In the genomic region with DNA sequence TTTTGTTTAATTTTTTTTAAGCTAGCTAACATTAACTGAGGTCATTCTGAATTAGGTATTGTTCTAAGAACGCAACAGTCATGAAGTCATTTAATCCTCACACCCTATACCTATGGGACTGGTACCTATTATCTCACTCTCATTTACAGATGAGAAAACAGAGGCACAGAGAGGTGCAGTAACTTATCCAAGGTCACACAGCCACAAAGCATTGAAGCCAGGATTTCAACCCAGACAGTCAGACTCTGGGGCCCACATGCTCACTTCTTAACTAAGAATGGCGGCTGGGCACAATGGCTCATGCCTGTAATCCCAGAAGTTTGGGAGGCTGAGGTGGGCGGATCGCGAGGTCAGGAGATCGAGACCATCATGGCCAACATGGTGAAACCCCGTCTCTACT, we compare ENCODE assay signal across 16 cellular contexts. TPM values are rescaled to one million over a fixed set of nuclear protein-coding genes. Genes with fewer than 3 reads are reported as not detected.
DNase-seq lines count a peak whose midpoint lies in the region; ATAC-seq, FAIRE-seq and TF ChIP-seq lines count a peak whose summit lies in the region.
"Had no signal": no experiment of that assay in that cellular context is flagged by ENCODE, and none has a peak within 500 bp of the region (broad histone marks: within the 10 kb centered on the region; RNA-seq: fewer than 3 reads in every experiment).

No MANE protein-coding gene starts in this region.

- intact Hi-C loops in HepG2 (cut with micrococcal nuclease; ENCODE audit: unreplicated experiment): no loop called here
- intact Hi-C loops in right lobe of liver (cut with DNase I): loop anchor here in 1 of 2 donors (10.0 kb wide), 1 partner anchor 133 kb away; no protein-coding TSS in a partner anchor
- intact Hi-C loops in CD14-positive monocyte (cut with micrococcal nuclease): no loop called here

- H3K27me3 ChIP-seq in HepG2 (ENCODE audit: control insufficient read depth in 1 of 2, insufficient read depth in 2 of 2, low read length in 2 of 2) (no peaks in the 10 kb centered on the region), right lobe of liver (no peaks in the 10 kb centered on the region), WERI-Rb-1 (ENCODE audit: insufficient read depth, low read depth, severe bottlenecking) (no peaks in the 10 kb centered on the region), parathyroid adenoma (ENCODE audit: control insufficient read depth, insufficient read depth, low read length) (no peaks in the 10 kb centered on the region)

- H3K4me1 ChIP-seq in HepG2 (ENCODE audit: insufficient read depth, low read length) (no peaks in the 10 kb centered on the region), right lobe of liver (peaks cover 0 to 6% (median 0%) of the 10 kb centered on the region in 4 donors), parathyroid adenoma (peaks cover 37% of the 10 kb centered on the region)

- CTCF ChIA-PET in HepG2 (lab: Yijun Ruan, JAX; ENCODE audit: low intra/inter-chr PET ratio, low total read pairs): no interaction called here

- H3K9me3 Mint-ChIP-seq in CD14-positive monocyte: peaks cover 0 to 6% (median 2%) of the 10 kb centered on the region in 7 donors
- H3K9me3 Mint-ChIP-seq: CD4-positive, CD25-positive, alpha-beta regulatory T cell had no signal

- no peak for TF ChIP-seq POLR2A in HepG2 (IDR thresholded peaks at IDR 0.05; ENCODE audit: insufficient read depth in 1 of 2, low read depth in 2 of 2, low read length in 2 of 2)
- no peak for TF ChIP-seq POLR2A in right lobe of liver (IDR thresholded peaks at IDR 0.05)

- TF ChIP-seq EP300 in HepG2 (IDR thresholded peaks at IDR 0.05; ENCODE audit: low read depth in 2 of 2, low read length in 2 of 2) (no peak), HepG2 (CRISPR knock-in tag; IDR thresholded peaks at IDR 0.05; ENCODE audit: borderline replicate concordance) (no peak)

- H3K4me3 Mint-ChIP-seq in CD14-positive monocyte: no peak overlapping the region
- H3K4me3 Mint-ChIP-seq: CD4-positive, CD25-positive, alpha-beta regulatory T cell had no signal

- no peaks in the 10 kb centered on the region for H3K36me3 Mint-ChIP-seq in CD14-positive monocyte
- H3K36me3 Mint-ChIP-seq: CD4-positive, CD25-positive, alpha-beta regulatory T cell had no signal

- in situ Hi-C loops in HepG2 (cut with HindIII; ENCODE audit: extremely low pct_ligation_motif_present, low pct_unique_long_range_greater_than_20kb): no loop called here

- POLR2A ChIA-PET in HepG2 (lab: Yijun Ruan, JAX): no interaction called here

- no peak for TF ChIP-seq RAD21 in HepG2 (CRISPR knock-in tag; IDR thresholded peaks at IDR 0.05)

- TF ChIP-seq CTCF in HepG2 (CRISPR knock-in tag; IDR thresholded peaks at IDR 0.05): no peak
- no peak for TF ChIP-seq CTCF in right lobe of liver (IDR thresholded peaks at IDR 0.05)
- no peak for TF ChIP-seq CTCF in CD14-positive monocyte (IDR thresholded peaks at IDR 0.05)
- no peak for TF ChIP-seq CTCF in WERI-Rb-1 (IDR thresholded peaks at IDR 0.05; ENCODE audit: low read depth, low read length)
- no peak for TF ChIP-seq CTCF in parathyroid adenoma (IDR thresholded peaks at IDR 0.05)

- H3K79me2 ChIP-seq in HepG2 (ENCODE audit: insufficient read depth, low read length) (no peaks in the 10 kb centered on the region), parathyroid adenoma (no peaks in the 10 kb centered on the region)

- H3K4me2 ChIP-seq in HepG2 (ENCODE audit: low read depth, low read length) (no peak overlapping the region), parathyroid adenoma (ENCODE audit: low read length) (no peak overlapping the region)

- no peak overlapping the region for H2AFZ ChIP-seq in HepG2 (ENCODE audit: low read length)
- no peak overlapping the region for H2AFZ ChIP-seq in parathyroid adenoma

- no peak overlapping the region for H3K27ac ChIP-seq in HepG2 (ENCODE audit: extremely low read length, insufficient read depth, low read length)
- no peak overlapping the region for H3K27ac ChIP-seq in right lobe of liver
- peak overlapping the region; percentile 33; the same call in 1 of the 2 replicates for H3K27ac ChIP-seq in WERI-Rb-1
- peak overlapping the region; percentile 90 for H3K27ac ChIP-seq in parathyroid adenoma

- DNase-seq in HepG2 (ENCODE audit: low spot score) (no peak), right lobe of liver (no peak), CD14-positive monocyte (ENCODE audit: low spot score) (no peak), WERI-Rb-1 (no peak), NCI-H1694 treated with DMSO at 0.1 percent for 48 hours (lab: John Stamatoyannopoulos, UW) (no peak), COLO829 (ENCODE audit: low spot score) (no peak)
- DNase-seq: CD4-positive, CD25-positive, alpha-beta regulatory T cell; DMS79; HCEC 1CT had no signal

- no TSS peak for BruUV-seq in HepG2 (replicated peaks; lab: Mats Ljungman, UMichigan)

- H3K27ac Mint-ChIP-seq in CD14-positive monocyte: peak overlapping the region; percentile 89 to 95 (median 94)

- peaks cover 40% of the 10 kb centered on the region for H3K4me1 Mint-ChIP-seq in CD14-positive monocyte
- H3K4me1 Mint-ChIP-seq: CD4-positive, CD25-positive, alpha-beta regulatory T cell had no signal

- H3K4me3 ChIP-seq in HepG2 (replicated peaks in 1 of 3; ENCODE audit: insufficient read depth in 1 of 3, low read depth in 2 of 3, low read length in 3 of 3) (no peak overlapping the region), right lobe of liver (no peak overlapping the region), WERI-Rb-1 (ENCODE audit: low read depth, low read length) (no peak overlapping the region), parathyroid adenoma (ENCODE audit: low read depth, low read length) (no peak overlapping the region)
- H3K4me3 ChIP-seq: GM12878 had no signal

- H3K36me3 ChIP-seq in HepG2 (replicated peaks in 1 of 2; ENCODE audit: control insufficient read depth in 1 of 2, insufficient read depth in 2 of 2, low read length in 2 of 2): no peaks in the 10 kb centered on the region
- no peaks in the 10 kb centered on the region for H3K36me3 ChIP-seq in right lobe of liver
- H3K36me3 ChIP-seq in WERI-Rb-1: no peaks in the 10 kb centered on the region
- H3K36me3 ChIP-seq in parathyroid adenoma (ENCODE audit: control insufficient read depth, insufficient read depth, low read length): no peaks in the 10 kb centered on the region

- H3K9me3 ChIP-seq in HepG2 (ENCODE audit: low read length): no peaks in the 10 kb centered on the region
- H3K9me3 ChIP-seq in right lobe of liver: no peaks in the 10 kb centered on the region
- H3K9me3 ChIP-seq in WERI-Rb-1 (ENCODE audit: severe bottlenecking): no peaks in the 10 kb centered on the region
- no peaks in the 10 kb centered on the region for H3K9me3 ChIP-seq in parathyroid adenoma (ENCODE audit: control insufficient read depth, low read length)

- WGBS in HepG2 (ENCODE audit: low lambda C conversion rate): 58% methylated on average over 7 of the region's 7 CpGs
- 53% methylated on average over 4 of the region's 7 CpGs for WGBS in right lobe of liver (ENCODE audit: insufficient coverage, low coverage, low lambda C conversion rate, missing lambda C conversion rate)

- ATAC-seq in HepG2 (no peak), right lobe of liver (no peak), HG03095 (IDR thresholded peaks at IDR 0.05; ENCODE audit: unreplicated experiment) (no peak)
- ATAC-seq: GM12878 had no signal

- no peaks in the 10 kb centered on the region for H4K20me1 ChIP-seq in HepG2 (ENCODE audit: insufficient read depth, low read length)

- FAIRE-seq in HepG2 (lab: Jason Lieb, UNC): no peak
- FAIRE-seq: A204.1, GM12878, GM18507, HTR-8/SVneo had no signal

- H3K27me3 Mint-ChIP-seq in CD14-positive monocyte (ENCODE audit: low read depth in 3 of 3): peaks cover 0 to 16% (median 16%) of the 10 kb centered on the region in 3 donors

- H3K9ac ChIP-seq in HepG2 (ENCODE audit: insufficient read depth, low read depth, low read length) (no peak overlapping the region), parathyroid adenoma (no peak overlapping the region)

TF ChIP-seq in HepG2, 621 proteins besides CTCF, POLR2A, EP300 and RAD21:
- TF ChIP-seq ZNF768 (CRISPR knock-in tag; IDR thresholded peaks at IDR 0.05) (peak; percentile 75; the same call in 1 of the 2 replicates), FOXA1 (IDR thresholded peaks at IDR 0.05) (no peak), FOXA1 (CRISPR knock-in tag; IDR thresholded peaks at IDR 0.05) (no peak)

RNA-seq across cellular contexts. Expression of a gene that starts 15.0 kb away (rescaled TPM):
- total RNA-seq in HepG2 (2016; rRNA removed; fragmentation: Illumina TruSeq; extraction: Trizol): not detected in 2 replicates
- total RNA-seq in HepG2 (2016; cell fraction: cytosol; rRNA removed; fragmentation: Illumina TruSeq; extraction: Trizol; ENCODE audit: low read depth): not detected in 2 replicates
- total RNA-seq in HepG2 (2016; cell fraction: insoluble cytoplasmic fraction; rRNA removed; fragmentation: Illumina TruSeq; extraction: Trizol): not detected in 2 replicates
- total RNA-seq in HepG2 (2016; cell fraction: membrane; rRNA removed; fragmentation: Illumina TruSeq; extraction: Trizol): not detected in 2 replicates
- total RNA-seq in HepG2 (2016; cell fraction: nucleus; rRNA removed; fragmentation: Illumina TruSeq; extraction: Trizol): not detected in 2 replicates
- polyA plus RNA-seq in HepG2 (2011; rRNA removed): not detected in 2 replicates
- not detected in 2 replicates for polyA plus RNA-seq in HepG2 (2011; cell fraction: cytosol; rRNA removed)
- polyA plus RNA-seq in HepG2 (2011; cell fraction: nucleus; rRNA removed): not detected in 2 replicates
- not detected in 2 replicates for polyA plus RNA-seq in HepG2 (2012)
- polyA plus RNA-seq in HepG2 (2016; cell fraction: cytosol; fragmentation: Illumina TruSeq; extraction: Trizol; ENCODE audit: low read depth): not detected in 2 replicates
- not detected in 2 replicates for polyA plus RNA-seq in HepG2 (2016; cell fraction: insoluble cytoplasmic fraction; fragmentation: Illumina TruSeq; extraction: Trizol; ENCODE audit: low read depth)
- polyA plus RNA-seq in HepG2 (2016; cell fraction: membrane; fragmentation: Illumina TruSeq; extraction: Trizol; ENCODE audit: low read depth): not detected in 2 replicates
- not detected in 2 replicates for polyA plus RNA-seq in HepG2 (2016; cell fraction: nucleus; fragmentation: Illumina TruSeq; extraction: Trizol; ENCODE audit: insufficient read depth, low read depth)
- not detected in 2 replicates for polyA minus RNA-seq in HepG2 (2011; rRNA and poly(A)+ RNA removed; ENCODE audit: low replicate concordance)
- not detected in 2 replicates for polyA minus RNA-seq in HepG2 (2011; cell fraction: cytosol; rRNA and poly(A)+ RNA removed)
- not detected in 2 replicates for polyA minus RNA-seq in HepG2 (2011; cell fraction: nucleus; rRNA and poly(A)+ RNA removed)
- total RNA-seq in right lobe of liver: 10 to 100 TPM in 5 of 6 experiments, 1 to 10 TPM in 1; 1.4 to 51.2 (median 20.0) TPM
- polyA plus RNA-seq in CD14-positive monocyte: under 1 TPM in 1 of 2 donors, not detected in 1; 0.04 TPM
- polyA plus RNA-seq: BJ had no signal

Comparison
In these comparisons a context has a peak if more than half of its experiments do, and no peak if none do; other contexts are left out.
1. H3K27ac ChIP-seq: peak in WERI-Rb-1 (single experiment) and parathyroid adenoma (single experiment); none in HepG2 (single experiment) and right lobe of liver (0 of 3).